In genomic region chr5:76732405-76733048, GRCh38 we compare ENCODE assay signal across 1 cellular context.
A peak's percentile ranks its signal among the peaks of the same experiment; 100 is the strongest.
TF ChIP-seq lines count a peak whose summit lies in the region.

No MANE protein-coding gene starts in this region.

TF ChIP-seq in GM12878, 131 proteins besides CTCF, POLR2A, EP300 and RAD21 (continued from another document):
- 0 out of 2 replicates have a peak, but pooled peaks have one; percentile 21 for TF ChIP-seq MAX (IDR thresholded peaks at IDR 0.05; ENCODE audit: low read depth, low read length)
- TF ChIP-seq ZNF384 (IDR thresholded peaks at IDR 0.05; ENCODE audit: borderline replicate concordance, low read depth, low read length): no peak
- no peak for TF ChIP-seq ZBTB33 (IDR thresholded peaks at IDR 0.05)
- peak; percentile 80 for TF ChIP-seq LARP7 (IDR thresholded peaks at IDR 0.05)
- no peak for TF ChIP-seq SIN3A (IDR thresholded peaks at IDR 0.05; ENCODE audit: low read depth, low read length)
- TF ChIP-seq ATF2 (IDR thresholded peaks at IDR 0.05; ENCODE audit: low read length): no peak
- no peak for TF ChIP-seq ATF3 (IDR thresholded peaks at IDR 0.05; ENCODE audit: borderline replicate concordance, extremely low read depth, low read depth, low read length)
- no peak for TF ChIP-seq CHD1 (IDR thresholded peaks at IDR 0.05; ENCODE audit: low read depth, low read length)
- TF ChIP-seq TCF12 (IDR thresholded peaks at IDR 0.05; ENCODE audit: low read depth, low read length): peak; percentile 63; the same call in 1 of the 2 replicates
